ENCODE assay signal across 8 cellular contexts in genomic region chr16:71808593-71809449, GRCh38.
DNase-seq lines count a peak whose midpoint lies in the region; ATAC-seq lines count a peak whose summit lies in the region.

Gene AP1G1 (minus strand): TSS chr16:71808834. CDS start chr16:71789479, 19,355 bp downstream.

- DNase-seq in NCI-H2081 treated with DMSO at 0.1 percent for 48 hours (lab: John Stamatoyannopoulos, UW) (peak; percentile 78), T1000 (lab: John Stamatoyannopoulos, UW) (peak; percentile 74), astrocyte of the hippocampus (ENCODE audit: low read depth, low spot score) (peak; percentile 98), hippocampal formation (lab: John Stamatoyannopoulos, UW) (peak; percentile 90 to 92), retina (peak; percentile 98), cortex of kidney (lab: John Stamatoyannopoulos, UW) (no peak)

- ATAC-seq in GM18519 (IDR thresholded peaks at IDR 0.05; ENCODE audit: low FRiP score, unreplicated experiment): peak; percentile 59
- peak; percentile 78 for ATAC-seq in HG03045 (IDR thresholded peaks at IDR 0.05; ENCODE audit: unreplicated experiment)
